Comparison of ENCODE assay signal across 10 cellular contexts in the genomic region with DNA sequence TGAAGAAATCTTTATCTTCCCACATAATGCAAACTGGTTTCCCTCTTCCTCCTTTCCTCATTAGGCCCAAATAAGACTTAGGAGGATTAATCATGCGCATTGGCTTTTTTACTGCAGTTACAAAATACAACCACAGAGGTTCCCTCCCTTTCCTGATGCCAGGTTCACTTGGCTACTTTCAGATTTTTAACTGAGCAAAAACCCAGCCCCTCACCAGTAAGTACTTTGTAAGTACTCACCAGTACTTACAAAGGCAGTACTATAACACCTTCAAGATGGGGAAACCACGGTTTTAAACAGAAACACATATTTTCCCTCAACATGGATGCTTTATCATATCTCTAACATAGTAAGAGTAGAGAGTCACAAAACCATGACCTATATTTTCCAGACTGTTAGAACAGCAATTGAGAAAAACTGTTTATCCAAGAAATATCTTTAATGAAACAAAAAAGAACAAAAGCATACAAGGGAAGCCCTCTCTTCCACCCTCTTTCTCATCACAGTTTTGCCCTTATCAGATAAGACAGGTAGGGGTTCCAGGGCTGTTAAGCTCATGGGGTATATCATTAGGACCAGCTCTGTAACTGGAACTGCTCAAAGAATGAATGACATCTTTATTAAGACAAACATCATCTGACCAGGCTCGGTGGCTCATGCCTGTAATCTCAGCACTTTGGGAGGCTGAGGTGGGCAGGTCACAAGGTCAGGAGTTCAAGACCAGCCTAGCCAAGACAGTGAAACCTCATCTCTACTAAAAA. TPM values are rescaled to one million over a fixed set of nuclear protein-coding genes. Genes with fewer than 3 reads are reported as not detected.
A peak's percentile ranks its signal among the peaks of the same experiment; 100 is the strongest.
DNase-seq lines count a peak whose midpoint lies in the region; ATAC-seq and TF ChIP-seq lines count a peak whose summit lies in the region.
"Had no signal": no experiment of that assay in that cellular context is flagged by ENCODE, and none has a peak within 500 bp of the region (broad histone marks: within the 10 kb centered on the region; RNA-seq: fewer than 3 reads in every experiment).

No MANE protein-coding gene starts in this region.

- H3F3A ChIP-seq in SU-DHL-6 (ENCODE audit: insufficient read depth): peaks cover 75% of the 10 kb centered on the region

- H3K4me1 ChIP-seq in tibial nerve: peaks cover 0 to 91% (median 43%) of the 10 kb centered on the region in 4 donors

- no peak for TF ChIP-seq EP300 in tibial nerve (IDR thresholded peaks at IDR 0.05)

- H3K9me2 ChIP-seq in SU-DHL-6 (replicated peaks; ENCODE audit: insufficient read depth, low read length): no peaks in the 10 kb centered on the region

- H3K4me3 ChIP-seq in SU-DHL-6 (ENCODE audit: insufficient read depth, low read length, poor library complexity, severe bottlenecking): peak overlapping the region; percentile 10
- H3K4me3 ChIP-seq in tibial nerve: no peak overlapping the region
- H3K4me3 ChIP-seq: MG63 had no signal

- WGBS in tibial nerve, 2 donors: 47 to 50% methylated on average over 3 of the region's 3 CpGs

- no peak for TF ChIP-seq CTCF in SU-DHL-6 (IDR thresholded peaks at IDR 0.05; ENCODE audit: insufficient read depth, low read length, poor library complexity, severe bottlenecking)
- no peak for TF ChIP-seq CTCF in tibial nerve (IDR thresholded peaks at IDR 0.05)

- H3K9me3 ChIP-seq in SU-DHL-6 (ENCODE audit: insufficient read depth, low read length): no peaks in the 10 kb centered on the region
- no peaks in the 10 kb centered on the region for H3K9me3 ChIP-seq in tibial nerve
- H3K9me3 ChIP-seq: MG63 had no signal

- peak overlapping the region; percentile 27 for H3K9ac ChIP-seq in SU-DHL-6 (ENCODE audit: low read length)

- peaks cover 99% of the 10 kb centered on the region for H3K79me2 ChIP-seq in SU-DHL-6 (ENCODE audit: insufficient read depth, low read length)

- H3K4me2 ChIP-seq in SU-DHL-6 (ENCODE audit: low read depth, low read length, poor library complexity, severe bottlenecking): peak overlapping the region; percentile 93

- no peak for TF ChIP-seq POLR2A in tibial nerve (IDR thresholded peaks at IDR 0.05)

- H3K27me3 ChIP-seq in SU-DHL-6 (ENCODE audit: low read length) (no peaks in the 10 kb centered on the region), tibial nerve (no peaks in the 10 kb centered on the region)
- H3K27me3 ChIP-seq: MG63 had no signal

- peak; percentile 37 for ATAC-seq in esophagus mucosa
- no peak for ATAC-seq in GM19455 (IDR thresholded peaks at IDR 0.05; ENCODE audit: unreplicated experiment)

- no peak overlapping the region for H2AFZ ChIP-seq in SU-DHL-6 (ENCODE audit: low read depth, low read length, severe bottlenecking)

- DNase-seq in activated naive CD4-positive, alpha-beta T cell treated with Interleukin-2 at 50 U/mL for 16 hours: peak; percentile 35
- no peak for DNase-seq in activated naive CD4-positive, alpha-beta T cell treated with anti-CD3 and anti-CD28 coated beads, Interleukin-2, amount 50 U/mL, for 16 hours
- no peak for DNase-seq in tibial nerve (ENCODE audit: low spot score in 2 of 2)
- no peak for DNase-seq in cortex of kidney (lab: John Stamatoyannopoulos, UW)
- DNase-seq in medulla oblongata (ENCODE audit: extremely low spot score): no peak
- DNase-seq: C1 segment of cervical spinal cord, MG63 had no signal

- H4K20me1 ChIP-seq in SU-DHL-6 (ENCODE audit: low read depth, low read length): peaks cover 13% of the 10 kb centered on the region; the same call in 1 of the 2 replicates

- H3K27ac ChIP-seq in SU-DHL-6 (ENCODE audit: low read depth, low read length) (peak overlapping the region; percentile 95), tibial nerve (peak overlapping the region in 3 of 4 donors; percentile 2 to 22 (median 7))

- no peaks in the 10 kb centered on the region for H3K36me3 ChIP-seq in SU-DHL-6 (ENCODE audit: low read length)
- no peaks in the 10 kb centered on the region for H3K36me3 ChIP-seq in tibial nerve
- H3K36me3 ChIP-seq: MG63 had no signal

RNA-seq across cellular contexts. Expression of gene FOXO1, which starts 12.7 kb away (rescaled TPM):
- 8.0 TPM for total RNA-seq in esophagus mucosa
- 100 to 1,000 TPM; 153 to 194 (median 176) TPM for total RNA-seq in tibial nerve

Comparison
In these comparisons a context has a peak if more than half of its experiments do, and no peak if none do; other contexts are left out.
1. RNA of gene FOXO1, which starts 12.7 kb away (total RNA-seq): 153 to 194 TPM in tibial nerve; 8.0 TPM in esophagus mucosa (single experiment); every median in the first group is over 10 times any median in the second.